1 cellular context compared by ENCODE assay signal in the genomic region with DNA sequence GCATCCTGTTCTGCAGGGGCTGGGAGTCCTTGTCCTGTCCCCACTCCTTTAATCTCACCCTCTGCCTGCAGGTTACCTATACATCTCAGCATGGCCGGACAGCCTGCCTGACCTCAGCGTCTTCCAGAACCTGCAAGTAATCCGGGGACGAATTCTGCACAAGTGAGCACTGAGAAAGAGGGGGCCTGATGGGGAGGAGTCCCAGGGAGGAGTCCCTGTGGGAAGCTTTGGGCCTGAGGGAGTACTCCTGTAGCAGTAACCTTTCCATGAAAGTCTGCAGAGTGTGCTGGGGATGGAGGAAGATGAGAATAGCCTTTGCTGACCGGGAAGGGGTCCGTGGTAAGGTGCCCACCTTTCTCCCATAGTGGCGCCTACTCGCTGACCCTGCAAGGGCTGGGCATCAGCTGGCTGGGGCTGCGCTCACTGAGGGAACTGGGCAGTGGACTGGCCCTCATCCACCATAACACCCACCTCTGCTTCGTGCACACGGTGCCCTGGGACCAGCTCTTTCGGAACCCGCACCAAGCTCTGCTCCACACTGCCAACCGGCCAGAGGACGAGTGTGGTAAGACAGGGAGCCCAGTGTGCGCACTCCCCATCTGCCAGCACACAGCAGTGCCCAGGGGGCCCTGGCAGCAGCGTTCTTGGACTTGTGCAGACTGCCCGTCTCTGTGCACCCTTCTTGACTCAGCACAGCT.
TF ChIP-seq lines count a peak whose summit lies in the region.

No MANE protein-coding gene starts in this region.

TF ChIP-seq in H1, 55 proteins besides CTCF, POLR2A, EP300 and RAD21:
- TF ChIP-seq RXRA (IDR thresholded peaks at IDR 0.05; ENCODE audit: insufficient read depth, low read depth, low read length): no peak
- TF ChIP-seq EZH2 (IDR thresholded peaks at IDR 0.05; ENCODE audit: low read depth, low read length, severe bottlenecking): no peak
- no peak for TF ChIP-seq CREB1 (IDR thresholded peaks at IDR 0.05)
- TF ChIP-seq PHF8 (conservative IDR thresholded peaks at IDR 0.05; ENCODE audit: low read depth, low read length): no peak
- TF ChIP-seq BRCA1 (IDR thresholded peaks at IDR 0.05; ENCODE audit: low read depth, low read length): no peak
- no peak for TF ChIP-seq CTBP2 (IDR thresholded peaks at IDR 0.05; ENCODE audit: borderline replicate concordance, insufficient read depth, insufficient read length, low read length)
- TF ChIP-seq NANOG (IDR thresholded peaks at IDR 0.05; ENCODE audit: insufficient read depth, low read depth, low read length, poor library complexity, severe bottlenecking): no peak
